ENCODE assay signal across 8 cellular contexts in the genomic region with DNA sequence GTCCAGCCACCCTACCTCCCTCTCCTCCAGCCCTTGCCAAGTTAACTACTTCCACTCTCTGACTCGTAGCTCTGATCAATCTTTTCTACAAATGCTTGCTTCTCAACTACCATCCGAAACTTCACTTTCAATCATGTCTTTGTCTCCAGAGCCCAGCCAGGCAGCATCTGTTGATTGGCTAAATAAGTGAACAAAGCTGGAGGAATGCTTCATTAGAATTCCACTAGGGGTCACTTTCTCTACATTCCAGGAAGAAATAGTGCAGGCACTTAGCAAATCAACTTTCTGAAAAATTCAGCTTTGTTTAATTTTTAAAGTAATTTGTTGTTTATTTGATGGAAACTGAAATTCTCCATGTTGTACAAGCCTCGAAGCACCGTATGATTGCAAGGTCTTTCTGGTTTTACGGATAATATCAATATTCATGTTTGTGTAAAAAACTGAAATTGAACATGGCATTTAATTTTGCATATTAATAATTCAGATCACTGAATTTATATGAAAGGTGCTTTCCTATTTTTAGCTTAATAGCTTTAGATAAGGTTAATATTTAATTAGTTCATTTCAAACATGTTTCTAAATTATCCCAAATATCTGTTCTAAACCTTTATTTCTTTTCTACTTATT.
DNase-seq lines count a peak whose midpoint lies in the region; ATAC-seq and TF ChIP-seq lines count a peak whose summit lies in the region.

No MANE protein-coding gene starts in this region.

- peak; percentile 5 to 32 for DNase-seq in NCI-H2081 (lab: John Stamatoyannopoulos, UW)
- DNase-seq in foreskin melanocyte = peak; percentile 87
- peak; percentile 90 for DNase-seq in pons (ENCODE audit: low spot score)
- no peak for DNase-seq in effector CD8-positive, alpha-beta T cell (lab: John Stamatoyannopoulos, UW)

- H3K27me3 ChIP-seq in DOHH2 (ENCODE audit: control insufficient read depth, low read length) = no peaks in the 10 kb centered on the region

- H3K36me3 ChIP-seq in DOHH2 (ENCODE audit: control insufficient read depth, low read length) = no peaks in the 10 kb centered on the region

- H3K9me2 ChIP-seq in DOHH2 (replicated peaks; ENCODE audit: control insufficient read depth, low read length) = no peaks in the 10 kb centered on the region

- peak; percentile 72 for TF ChIP-seq CTCF in DOHH2 (IDR thresholded peaks at IDR 0.05; ENCODE audit: low read depth, low read length, poor library complexity, severe bottlenecking)
- TF ChIP-seq CTCF in WI38 (IDR thresholded peaks at IDR 0.05; ENCODE audit: low read depth, low read length) = peak; percentile 48; the same call in 1 of the 2 replicates

- ATAC-seq in GM21786 (IDR thresholded peaks at IDR 0.05; ENCODE audit: unreplicated experiment) (peak; percentile 66), GM18520 (IDR thresholded peaks at IDR 0.05; ENCODE audit: unreplicated experiment) (no peak)

- no peaks in the 10 kb centered on the region for H4K20me1 ChIP-seq in DOHH2 (ENCODE audit: control insufficient read depth, insufficient read depth, low read depth, low read length)

- H3K4me3 ChIP-seq in DOHH2 (ENCODE audit: low read length) (no peak overlapping the region; the same call in 1 of the 2 replicates), WI38 (ENCODE audit: low read depth, low read length) (no peak overlapping the region)

- H3K4me2 ChIP-seq in DOHH2 (ENCODE audit: low read length) = peak overlapping the region; percentile 65

- no peak overlapping the region for H3K27ac ChIP-seq in DOHH2 (ENCODE audit: low read depth, low read length)

- 0 out of 2 replicates have a peak, but pooled peaks cover 3% of the 10 kb centered on the region for H3F3A ChIP-seq in DOHH2 (ENCODE audit: control insufficient read depth, insufficient read depth)

- no peaks in the 10 kb centered on the region for H3K9me3 ChIP-seq in DOHH2 (ENCODE audit: control insufficient read depth, insufficient read depth, low read length)

- H3K4me1 ChIP-seq in DOHH2 (ENCODE audit: control insufficient read depth, low read length) = peaks cover 31% of the 10 kb centered on the region

- H3K79me2 ChIP-seq in DOHH2 (ENCODE audit: control insufficient read depth, low read length) = no peaks in the 10 kb centered on the region
